ENCODE assay signal across 27 cellular contexts in genomic region chr22:43402128-43402527, GRCh38. TPM values are rescaled to one million over a fixed set of nuclear protein-coding genes. Genes with fewer than 3 reads are reported as not detected.
"Had no signal": no experiment of that assay in that cellular context is flagged by ENCODE, and none has a peak within 500 bp of the region (broad histone marks: within the 10 kb centered on the region; RNA-seq: fewer than 3 reads in every experiment).

No MANE protein-coding gene starts in this region.

- H3K9me3 ChIP-seq: heart left ventricle, mucosa of descending colon, prostate gland, right atrium auricular region, thoracic aorta, upper lobe of left lung had no signal

- DNase-seq: dermis blood vessel endothelial cell; effector memory CD4-positive, alpha-beta T cell; hippocampal formation; left cardiac atrium; mesenchymal stem cell; naive thymus-derived CD4-positive, alpha-beta T cell; stimulated activated CD4-positive, alpha-beta T cell treated with anti-CD3 and anti-CD28 coated beads, Interleukin-4, amount 100 ng/mL, for 4 hours had no signal

- H3K27ac ChIP-seq: coronary artery, esophagus muscularis mucosa, foreskin keratinocyte, gastroesophageal sphincter, heart left ventricle, neural progenitor cell, prostate gland, right atrium auricular region, thoracic aorta, tibial nerve, upper lobe of left lung had no signal

- H3K36me3 ChIP-seq: esophagus muscularis mucosa, gastroesophageal sphincter, heart left ventricle, neural progenitor cell, prostate gland, right atrium auricular region, thoracic aorta, tibial nerve, upper lobe of left lung had no signal

- H3K4me1 ChIP-seq: esophagus muscularis mucosa, foreskin keratinocyte, gastroesophageal sphincter, heart left ventricle, neural progenitor cell, prostate gland, right atrium auricular region, tibial nerve, upper lobe of left lung had no signal

- H3K4me3 ChIP-seq: coronary artery, esophagus muscularis mucosa, gastroesophageal sphincter, heart left ventricle, mucosa of descending colon, neural progenitor cell, prostate gland, right atrium auricular region, thoracic aorta, tibial nerve, upper lobe of left lung had no signal

- ATAC-seq: foreskin keratinocyte; gastroesophageal sphincter; heart left ventricle; left cardiac atrium; mucosa of descending colon; naive thymus-derived CD4-positive, alpha-beta T cell; sciatic nerve; stimulated activated memory B cell treated with anti-CD40 and anti-IgM and Interleukin-4, amounts not matched to agents 10 μg/mL and 1 μg/mL and 100 μg/mL, for 72 hours had no signal

RNA-seq across cellular contexts. Expression of gene MPPED1, which starts 9.7 kb away (rescaled TPM):
- total RNA-seq: chondrocyte; dermis blood vessel endothelial cell; endothelial cell of umbilical vein; epithelial cell of proximal tubule; esophagus muscularis mucosa; fibroblast of lung; foreskin keratinocyte; kidney epithelial cell; naive thymus-derived CD4-positive, alpha-beta T cell; osteocyte; right atrium auricular region; thoracic aorta; upper lobe of left lung had no signal

RNA-seq across cellular contexts. Expression of gene SCUBE1, which starts 59.0 kb away (rescaled TPM):
- total RNA-seq: dermis blood vessel endothelial cell, endothelial cell of umbilical vein, epithelial cell of proximal tubule, foreskin keratinocyte had no signal
